In genomic region chr11:75240381-75241035, GRCh38 we compare ENCODE assay signal across 8 cellular contexts. TPM values are rescaled to one million over a fixed set of nuclear protein-coding genes. Genes with fewer than 3 reads are reported as not detected.
DNase-seq lines count a peak whose midpoint lies in the region; ATAC-seq and TF ChIP-seq lines count a peak whose summit lies in the region.

TPBGL (plus strand) TSS chr11:75240774; CDS start chr11:75241050, 276 bp downstream.

- intact Hi-C loops in gastrocnemius medialis (cut with DNase I; ENCODE audit: low total_unique reads): loop anchor here (1.0 to 5.0 kb wide), 2 partner anchors 218 to 311 kb away; no protein-coding TSS in a partner anchor

- H2AFZ ChIP-seq in SK-N-SH (ENCODE audit: low read depth): peak within 1 kb of the TSS; percentile 35; the same call in 1 of the 2 replicates

- in situ Hi-C loops in gastrocnemius medialis (cut with MboI; ENCODE audit: low sequenced_read_pairs in 4 of 4): loop anchor here (10.0 to 25.0 kb wide), 3 partner anchors 216 to 316 kb away; partner anchors contain the start of genes SPCS2 (in 1 of the 4) and XRRA1 (in 1 of the 4)

- H3K4me2 ChIP-seq in SK-N-SH: peak within 1 kb of the TSS; percentile 70; the same call in 1 of the 2 replicates

- ATAC-seq in SK-N-SH treated with all-trans-retinoic acid at 6 μM for 48 hours: no peak
- ATAC-seq in gastrocnemius medialis: no peak
- no peak for ATAC-seq in GM21786 (IDR thresholded peaks at IDR 0.05; ENCODE audit: unreplicated experiment)

- TF ChIP-seq CTCF in SK-N-SH (IDR thresholded peaks at IDR 0.05) (no peak), right atrium auricular region (IDR thresholded peaks at IDR 0.05) (no peak), gastrocnemius medialis (IDR thresholded peaks at IDR 0.05 in 4 of 5, conservative IDR thresholded peaks at IDR 0.05 in 1 of 5) (no peak)

- no peaks in the 10 kb centered on the region for H3K9me3 ChIP-seq in SK-N-SH
- H3K9me3 ChIP-seq in right atrium auricular region: no peaks in the 10 kb centered on the region
- H3K9me3 ChIP-seq in gastrocnemius medialis: no peaks in the 10 kb centered on the region

- H3K27ac ChIP-seq in SK-N-SH (ENCODE audit: low read depth in 2 of 2, low read length in 1 of 2) (no peak within 1 kb of the TSS; a peak in 1 of 4 replicates), right atrium auricular region (no peak within 1 kb of the TSS), gastrocnemius medialis (no peak within 1 kb of the TSS)

- no peaks in the 10 kb centered on the region for H4K20me1 ChIP-seq in SK-N-SH (ENCODE audit: insufficient read depth)

- H3K27me3 ChIP-seq in SK-N-SH (ENCODE audit: insufficient read depth): peaks cover 36% of the 10 kb centered on the region
- peaks cover 3 to 19% of the 10 kb centered on the region in 2 donors for H3K27me3 ChIP-seq in right atrium auricular region
- H3K27me3 ChIP-seq in gastrocnemius medialis: peaks cover 27 to 28% (median 27%) of the 10 kb centered on the region in 3 donors

- DNase-seq in SK-N-SH (peak; percentile 79), activated T-cell treated with anti-CD3 and anti-CD28 coated beads for 4 hours (peak; percentile 33), right atrium auricular region (ENCODE audit: low spot score) (no peak), gastrocnemius medialis (no peak), GF-D8 (lab: John Stamatoyannopoulos, UW) (no peak), dedifferentiated amniotic fluid mesenchymal stem cell (ENCODE audit: extremely low spot score) (no peak)

- H3K4me1 ChIP-seq in SK-N-SH (ENCODE audit: control insufficient read depth in 1 of 2, insufficient read depth in 2 of 2, low read depth in 1 of 2, low read length in 1 of 2) (no peaks in the 10 kb centered on the region; a peak in 1 of 4 replicates), right atrium auricular region (peaks cover 0 to 18% of the 10 kb centered on the region in 2 donors), gastrocnemius medialis (peaks cover 0 to 6% of the 10 kb centered on the region in 2 donors)

- no peaks in the 10 kb centered on the region for H3K9me2 ChIP-seq in SK-N-SH

- POLR2A ChIA-PET in SK-N-SH (lab: Yijun Ruan, JAX): interaction anchor here (1.0 to 2.1 kb wide), 7 partner anchors 17 to 216 kb away, joined by 3 to 9 read pairs (median 5); no protein-coding TSS in a partner anchor

- TF ChIP-seq EP300 in SK-N-SH (IDR thresholded peaks at IDR 0.05; ENCODE audit: borderline replicate concordance in 1 of 2, low read depth in 1 of 2, low read length in 1 of 2): no peak

- H3K36me3 ChIP-seq in SK-N-SH (replicated peaks in 1 of 2; ENCODE audit: control insufficient read depth in 1 of 2, insufficient read depth in 2 of 2, low read length in 1 of 2): no peaks in the 10 kb centered on the region
- no peaks in the 10 kb centered on the region for H3K36me3 ChIP-seq in right atrium auricular region
- H3K36me3 ChIP-seq in gastrocnemius medialis: no peaks in the 10 kb centered on the region

- CTCF ChIA-PET in SK-N-SH (lab: Yijun Ruan, JAX): interaction anchor here (0.7 to 17.5 kb wide), 28 partner anchors 8 to 314 kb away, joined by 3 to 1115 read pairs (median 13); partner anchors contain the start of gene SLCO2B1

- no peak within 1 kb of the TSS for H3K9ac ChIP-seq in SK-N-SH

- no peaks in the 10 kb centered on the region for H3F3A ChIP-seq in SK-N-SH (replicated peaks; ENCODE audit: insufficient read depth)

- TF ChIP-seq POLR2A in gastrocnemius medialis (IDR thresholded peaks at IDR 0.05): no peak

- no peak for TF ChIP-seq RAD21 in SK-N-SH (IDR thresholded peaks at IDR 0.05; ENCODE audit: low read length)

- no peaks in the 10 kb centered on the region for H3K79me2 ChIP-seq in SK-N-SH (ENCODE audit: insufficient read depth)

- 3% methylated on average over 14 of the region's 56 CpGs for WGBS in SK-N-SH (ENCODE audit: low lambda C conversion rate)

- H3K4me3 ChIP-seq in SK-N-SH (ENCODE audit: low read depth in 2 of 2, low read length in 1 of 2) (peak within 1 kb of the TSS; percentile 53), right atrium auricular region (peak within 1 kb of the TSS; percentile 17 to 47), gastrocnemius medialis (peak within 1 kb of the TSS; percentile 14 to 44 (median 39))

TF ChIP-seq in SK-N-SH, 30 proteins besides CTCF, POLR2A, EP300 and RAD21:
- no peak for TF ChIP-seq USF1 (IDR thresholded peaks at IDR 0.05; ENCODE audit: borderline replicate concordance, low read depth)
- TF ChIP-seq CHD2 (IDR thresholded peaks at IDR 0.05; ENCODE audit: low read length, partially characterized antibody): no peak
- no peak for TF ChIP-seq YY1 (IDR thresholded peaks at IDR 0.05; ENCODE audit: low read depth)
- no peak for TF ChIP-seq MEF2A (IDR thresholded peaks at IDR 0.05; ENCODE audit: borderline replicate concordance, low read depth)
- no peak for TF ChIP-seq FOXM1 (IDR thresholded peaks at IDR 0.05; ENCODE audit: low read depth)
- no peak for TF ChIP-seq POLR2AphosphoS5 (IDR thresholded peaks at IDR 0.05; ENCODE audit: low read depth, low read length)
- TF ChIP-seq TAF1 (IDR thresholded peaks at IDR 0.05; ENCODE audit: borderline replicate concordance, low read depth, low read length): no peak
- no peak for TF ChIP-seq GABPA (IDR thresholded peaks at IDR 0.05; ENCODE audit: low read depth)
- no peak for TF ChIP-seq TCF12 (IDR thresholded peaks at IDR 0.05)

TF ChIP-seq in SK-N-SH treated with all-trans-retinoic acid at 6 μM for 48 hours, 23 proteins besides CTCF, POLR2A, EP300 and RAD21:
- TF ChIP-seq TSHZ2 (CRISPR knock-in tag; IDR thresholded peaks at IDR 0.05) (no peak), PATZ1 (CRISPR knock-in tag; IDR thresholded peaks at IDR 0.05; ENCODE audit: borderline replicate concordance) (no peak), CSRNP3 (CRISPR knock-in tag; IDR thresholded peaks at IDR 0.05) (no peak), ZNF70 (CRISPR knock-in tag; IDR thresholded peaks at IDR 0.05) (no peak)
TF ChIP-seq in SK-N-SH treated with all-trans-retinoic acid at 6 μM for 48 hours: peak in this region for 0.

RNA-seq across cellular contexts. Expression of gene TPBGL, which starts in this region (rescaled TPM):
- 0.03 TPM in 1 of 2 replicates, not detected in the other for polyA plus RNA-seq in SK-N-SH (2012; rRNA removed)
- 0.03 and 0.04 TPM in 2 replicates for polyA plus RNA-seq in SK-N-SH (2012; cell fraction: cytosol; rRNA removed)
- 0.04 TPM in 1 of 2 replicates, not detected in the other for polyA plus RNA-seq in SK-N-SH (2012; cell fraction: nucleus; rRNA removed)
- total RNA-seq in right atrium auricular region (under 1 TPM; 0.12 to 0.15 TPM), gastrocnemius medialis (not detected)

Comparison
In these comparisons a context has a peak if more than half of its experiments do, and no peak if none do; other contexts are left out.
1. Peak in DNase-seq, H3K4me3 ChIP-seq and H3K4me2 ChIP-seq in SK-N-SH; RNA of the gene not detected or under 1 TPM.